10 cellular contexts compared by ENCODE assay signal in the genomic region with DNA sequence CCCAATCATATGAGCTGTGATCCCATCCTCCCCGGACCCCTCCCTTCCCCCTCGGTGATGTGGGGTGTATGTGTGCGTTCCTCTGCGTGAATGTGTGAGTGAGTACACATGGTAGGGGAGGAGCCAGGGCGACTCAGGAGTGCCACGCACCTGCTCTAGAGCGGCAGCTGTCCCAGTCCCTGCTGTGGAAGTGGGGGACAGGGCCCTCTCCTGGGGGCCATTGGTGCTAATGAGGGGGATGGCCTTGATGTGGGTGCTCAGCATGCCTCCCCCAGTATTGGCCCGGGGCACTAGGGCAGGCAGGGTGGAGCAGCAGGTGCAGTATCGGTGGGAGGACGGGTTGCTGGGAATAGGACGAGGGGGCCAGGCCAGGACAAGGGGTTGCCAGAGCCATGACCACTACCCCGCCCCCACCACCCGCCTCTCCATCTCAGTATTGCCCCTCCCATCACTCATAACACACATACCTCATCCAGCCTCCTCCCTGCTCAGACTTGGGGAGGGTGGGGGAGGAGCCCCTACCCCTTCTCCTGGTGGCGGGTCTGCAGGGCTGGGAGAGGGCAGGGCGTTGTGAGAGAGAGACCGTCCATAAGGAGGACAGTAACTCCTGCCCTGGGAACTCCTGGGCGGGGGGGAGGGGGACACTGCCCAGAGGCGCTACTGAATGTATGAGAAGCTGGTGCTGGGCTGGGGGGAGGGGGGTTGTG.
DNase-seq lines count a peak whose midpoint lies in the region; ATAC-seq and TF ChIP-seq lines count a peak whose summit lies in the region.
"Had no signal": no experiment of that assay in that cellular context is flagged by ENCODE, and none has a peak within 500 bp of the region (broad histone marks: within the 10 kb centered on the region; RNA-seq: fewer than 3 reads in every experiment).

No MANE protein-coding gene starts in this region.

- H3K4me3 ChIP-seq in WERI-Rb-1 (ENCODE audit: low read depth, low read length), result peak overlapping the region; percentile 19; the same call in 1 of the 2 replicates

- DNase-seq in DMS53 (lab: John Stamatoyannopoulos, UW) (peak; percentile 37), DMS53 treated with DMSO at 0.1 percent for 48 hours (lab: John Stamatoyannopoulos, UW; ENCODE audit: unreplicated experiment) (no peak), WERI-Rb-1 (peak; percentile 88), substantia nigra (lab: John Stamatoyannopoulos, UW) (peak in 3 of 49 donors; percentile 32 to 52 (median 36)), NCI-H187 treated with DMSO at 0.1 percent for 48 hours (lab: John Stamatoyannopoulos, UW) (no peak), GM19238 (ENCODE audit: insufficient read length, low spot score) (no peak)
- DNase-seq: T-helper 9 cell had no signal

- H3K27me3 ChIP-seq in WERI-Rb-1 (ENCODE audit: insufficient read depth, low read depth, severe bottlenecking), result no peaks in the 10 kb centered on the region
- H3K27me3 ChIP-seq in layer of hippocampus (ENCODE audit: control insufficient read depth, insufficient read depth, low read length), result no peaks in the 10 kb centered on the region

- H3K9me3 ChIP-seq in WERI-Rb-1 (ENCODE audit: severe bottlenecking), result no peaks in the 10 kb centered on the region

- no peak for TF ChIP-seq CTCF in WERI-Rb-1 (IDR thresholded peaks at IDR 0.05; ENCODE audit: low read depth, low read length)

- ATAC-seq in HG02870 (IDR thresholded peaks at IDR 0.05; ENCODE audit: unreplicated experiment), result no peak

- H3K27ac ChIP-seq in WERI-Rb-1, result peak overlapping the region; percentile 78
- peak overlapping the region; percentile 49 for H3K27ac ChIP-seq in layer of hippocampus (ENCODE audit: low read depth, low read length)
- peak overlapping the region; percentile 81 for H3K27ac ChIP-seq in substantia nigra (ENCODE audit: low read depth, low read length, poor library complexity, severe bottlenecking)
- H3K27ac ChIP-seq: 22Rv1 had no signal

- H3K36me3 ChIP-seq in WERI-Rb-1, result peaks cover 63% of the 10 kb centered on the region

Comparison
In these comparisons a context has a peak if more than half of its experiments do, and no peak if none do; other contexts are left out.
1. DNase-seq: peak in DMS53 (single experiment) and WERI-Rb-1 (single experiment); none in DMS53 treated with DMSO at 0.1 percent for 48 hours (single experiment), NCI-H187 treated with DMSO at 0.1 percent for 48 hours (single experiment) and GM19238 (single experiment).
2. Peak in every context shown above with its lines, with median percentiles within 50 percentile points of each other: H3K27ac ChIP-seq.